ENCODE assay signal across 8 cellular contexts in genomic region chr7:141558544-141559183, GRCh38. TPM values are rescaled to one million over a fixed set of nuclear protein-coding genes. Genes with fewer than 3 reads are reported as not detected.
DNase-seq lines count a peak whose midpoint lies in the region; ATAC-seq, FAIRE-seq and TF ChIP-seq lines count a peak whose summit lies in the region.

No MANE protein-coding gene starts in this region.

- no peaks in the 10 kb centered on the region for H3K27me3 ChIP-seq in BJ (ENCODE audit: control insufficient read depth, insufficient read depth, low read length)

- CTCF ChIA-PET in BJ (lab: Yijun Ruan, JAX), result no interaction called here

- no peak overlapping the region for H3K4me3 ChIP-seq in BJ (ENCODE audit: low read depth, low read length)

- FAIRE-seq in islet of Langerhans (lab: Jason Lieb, UNC), result peak; percentile 68

- H3K36me3 ChIP-seq in BJ (ENCODE audit: control insufficient read depth, insufficient read depth, low read length), result peaks cover 3% of the 10 kb centered on the region; the same call in 1 of the 2 replicates

- POLR2A ChIA-PET in BJ (lab: Charles Lee), result no interaction called here

- ATAC-seq in GM19025 (IDR thresholded peaks at IDR 0.05; ENCODE audit: low read depth, unreplicated experiment) (peak; percentile 73), HG03280 (IDR thresholded peaks at IDR 0.05; ENCODE audit: unreplicated experiment) (peak; percentile 64)

- DNase-seq in BJ (ENCODE audit: low read depth) (peak; percentile 14), SHP77 treated with DMSO at 0.1 percent for 48 hours (lab: John Stamatoyannopoulos, UW) (peak; percentile 67), islet precursor cell (no peak), LoVo (ENCODE audit: low spot score) (no peak)
- DNase-seq in activated effector memory CD4-positive, alpha-beta T cell treated with anti-CD3 and anti-CD28 coated beads, Interleukin-2, amount 50 U/mL, for 16 hours, result no peak

- TF ChIP-seq CTCF in BJ (IDR thresholded peaks at IDR 0.05; ENCODE audit: insufficient read depth, low read depth, low read length), result no peak

RNA-seq across cellular contexts. Expression of gene AGK, which starts 7.5 kb away (rescaled TPM):
- polyA plus RNA-seq in BJ (2011; rRNA removed), result 30.3 and 34.7 TPM in 2 replicates
- polyA minus RNA-seq in BJ (2011; rRNA and poly(A)+ RNA removed), result 13.8 and 23.0 TPM in 2 replicates

Comparison
In these comparisons a context has a peak if more than half of its experiments do, and no peak if none do; other contexts are left out.
1. DNase-seq: peak in BJ (single experiment) and SHP77 treated with DMSO at 0.1 percent for 48 hours (single experiment); none in islet precursor cell (single experiment), activated effector memory CD4-positive, alpha-beta T cell treated with anti-CD3 and anti-CD28 coated beads, Interleukin-2, amount 50 U/mL, for 16 hours (single experiment) and LoVo (single experiment).